ENCODE assay signal across 2 cellular contexts in the genomic region with DNA sequence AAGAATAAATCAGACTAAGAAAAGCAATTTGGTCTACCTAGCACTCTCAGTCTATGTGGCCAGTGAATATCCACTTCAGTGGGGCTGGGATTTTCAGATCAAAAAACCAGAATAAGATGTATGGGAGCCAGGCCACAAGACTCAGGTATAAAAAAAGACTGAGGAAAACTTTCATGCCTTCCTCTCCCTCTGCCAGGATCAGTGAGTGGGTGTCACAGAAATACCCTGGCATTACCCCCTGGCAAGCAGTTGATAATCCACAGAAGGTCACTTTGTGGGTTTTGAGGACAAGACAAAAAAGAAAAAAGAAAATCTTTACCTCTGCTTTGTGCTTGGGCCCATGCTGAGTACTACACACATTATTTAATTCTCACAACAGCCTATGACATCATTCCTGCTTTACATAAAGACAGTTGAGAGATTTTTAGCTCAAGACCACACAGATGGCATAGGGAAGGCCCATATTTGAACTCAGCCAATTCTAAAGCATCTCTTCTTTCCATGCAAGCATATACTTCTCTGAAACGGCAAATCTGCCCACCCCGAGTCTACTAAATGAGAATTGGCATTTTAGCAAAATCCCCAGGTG.
TF ChIP-seq lines count a peak whose summit lies in the region.

No MANE protein-coding gene starts in this region.

TF ChIP-seq in HEK293, 187 proteins besides CTCF, POLR2A, EP300 and RAD21 (continued from another document):
- TF ChIP-seq, protein P1, sequence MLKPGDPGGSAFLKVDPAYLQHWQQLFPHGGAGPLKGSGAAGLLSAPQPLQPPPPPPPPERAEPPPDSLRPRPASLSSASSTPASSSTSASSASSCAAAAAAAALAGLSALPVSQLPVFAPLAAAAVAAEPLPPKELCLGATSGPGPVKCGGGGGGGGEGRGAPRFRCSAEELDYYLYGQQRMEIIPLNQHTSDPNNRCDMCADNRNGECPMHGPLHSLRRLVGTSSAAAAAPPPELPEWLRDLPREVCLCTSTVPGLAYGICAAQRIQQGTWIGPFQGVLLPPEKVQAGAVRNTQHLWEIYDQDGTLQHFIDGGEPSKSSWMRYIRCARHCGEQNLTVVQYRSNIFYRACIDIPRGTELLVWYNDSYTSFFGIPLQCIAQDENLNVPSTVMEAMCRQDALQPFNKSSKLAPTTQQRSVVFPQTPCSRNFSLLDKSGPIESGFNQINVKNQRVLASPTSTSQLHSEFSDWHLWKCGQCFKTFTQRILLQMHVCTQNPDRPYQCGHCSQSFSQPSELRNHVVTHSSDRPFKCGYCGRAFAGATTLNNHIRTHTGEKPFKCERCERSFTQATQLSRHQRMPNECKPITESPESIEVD (tag by site-specific recombination; IDR thresholded peaks at IDR 0.05): peak; percentile 36; the same call in 1 of the 2 replicates
- TF ChIP-seq ZNF629 (tag by site-specific recombination; IDR thresholded peaks at IDR 0.05): peak; percentile 76
- peak; percentile 45; the same call in 1 of the 2 replicates for TF ChIP-seq ZBTB21 (tag by site-specific recombination; IDR thresholded peaks at IDR 0.05)
- TF ChIP-seq ZNF701 (tag by site-specific recombination; IDR thresholded peaks at IDR 0.05): no peak
- TF ChIP-seq, protein P2, sequence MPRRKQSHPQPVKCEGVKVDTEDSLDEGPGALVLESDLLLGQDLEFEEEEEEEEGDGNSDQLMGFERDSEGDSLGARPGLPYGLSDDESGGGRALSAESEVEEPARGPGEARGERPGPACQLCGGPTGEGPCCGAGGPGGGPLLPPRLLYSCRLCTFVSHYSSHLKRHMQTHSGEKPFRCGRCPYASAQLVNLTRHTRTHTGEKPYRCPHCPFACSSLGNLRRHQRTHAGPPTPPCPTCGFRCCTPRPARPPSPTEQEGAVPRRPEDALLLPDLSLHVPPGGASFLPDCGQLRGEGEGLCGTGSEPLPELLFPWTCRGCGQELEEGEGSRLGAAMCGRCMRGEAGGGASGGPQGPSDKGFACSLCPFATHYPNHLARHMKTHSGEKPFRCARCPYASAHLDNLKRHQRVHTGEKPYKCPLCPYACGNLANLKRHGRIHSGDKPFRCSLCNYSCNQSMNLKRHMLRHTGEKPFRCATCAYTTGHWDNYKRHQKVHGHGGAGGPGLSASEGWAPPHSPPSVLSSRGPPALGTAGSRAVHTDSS (tag by site-specific recombination; IDR thresholded peaks at IDR 0.05): no peak
- 0 out of 2 replicates have a peak, but pooled peaks have one; percentile 19 for TF ChIP-seq ZBTB20 (tag by site-specific recombination; IDR thresholded peaks at IDR 0.05)
- no peak for TF ChIP-seq ZNF654 (tag by site-specific recombination; IDR thresholded peaks at IDR 0.05; ENCODE audit: low read depth)
- TF ChIP-seq, protein P3, sequence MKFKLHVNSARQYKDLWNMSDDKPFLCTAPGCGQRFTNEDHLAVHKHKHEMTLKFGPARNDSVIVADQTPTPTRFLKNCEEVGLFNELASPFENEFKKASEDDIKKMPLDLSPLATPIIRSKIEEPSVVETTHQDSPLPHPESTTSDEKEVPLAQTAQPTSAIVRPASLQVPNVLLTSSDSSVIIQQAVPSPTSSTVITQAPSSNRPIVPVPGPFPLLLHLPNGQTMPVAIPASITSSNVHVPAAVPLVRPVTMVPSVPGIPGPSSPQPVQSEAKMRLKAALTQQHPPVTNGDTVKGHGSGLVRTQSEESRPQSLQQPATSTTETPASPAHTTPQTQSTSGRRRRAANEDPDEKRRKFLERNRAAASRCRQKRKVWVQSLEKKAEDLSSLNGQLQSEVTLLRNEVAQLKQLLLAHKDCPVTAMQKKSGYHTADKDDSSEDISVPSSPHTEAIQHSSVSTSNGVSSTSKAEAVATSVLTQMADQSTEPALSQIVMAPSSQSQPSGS (tag by site-specific recombination; IDR thresholded peaks at IDR 0.05; ENCODE audit: low read depth): peak; percentile 91

TF ChIP-seq in K562, 482 proteins besides CTCF, POLR2A, EP300 and RAD21 (continued from another document):
- TF ChIP-seq, protein P4, sequence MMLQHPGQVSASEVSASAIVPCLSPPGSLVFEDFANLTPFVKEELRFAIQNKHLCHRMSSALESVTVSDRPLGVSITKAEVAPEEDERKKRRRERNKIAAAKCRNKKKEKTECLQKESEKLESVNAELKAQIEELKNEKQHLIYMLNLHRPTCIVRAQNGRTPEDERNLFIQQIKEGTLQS (IDR thresholded peaks at IDR 0.05): 0 out of 2 replicates have a peak, but pooled peaks have one; percentile 12
- TF ChIP-seq, protein P4 (CRISPR knock-in tag; conservative IDR thresholded peaks at IDR 0.05): no peak
